30 cellular contexts compared by ENCODE assay signal in genomic region chr6:3011158-3011557, GRCh38.
"Had no signal": no experiment of that assay in that cellular context is flagged by ENCODE, and none has a peak within 500 bp of the region (broad histone marks: within the 10 kb centered on the region; RNA-seq: fewer than 3 reads in every experiment).

No MANE protein-coding gene starts in this region.

- H3K9me3 Mint-ChIP-seq: natural killer cell treated with Interleukin-12 subunit alpha and Interleukin-12 subunit beta and Interleukin-15 and Interleukin-18, amount 100 ng/mL, for 72 hours had no signal

- ATAC-seq: naive thymus-derived CD8-positive, alpha-beta T cell; natural killer cell treated with Interleukin-12 subunit alpha and Interleukin-12 subunit beta and Interleukin-15 and Interleukin-18, amount 100 ng/mL, for 72 hours; psoas muscle; right cardiac atrium; right lobe of liver; stimulated activated effector memory CD8-positive, alpha-beta T cell treated with anti-CD3 and anti-CD28 coated beads, Interleukin-12 subunit alpha, Interleukin-12 subunit beta, amount 100 ng/mL, for 72 hours; stimulated activated naive B cell treated with anti-CD40 and anti-IgM and Interleukin-4, amounts not matched to agents 10 μg/mL and 1 μg/mL and 100 μg/mL, for 72 hours had no signal

- H3K9me3 ChIP-seq: ovary, psoas muscle, right lobe of liver, thyroid gland, vagina had no signal

- H3K4me1 ChIP-seq: parathyroid adenoma, psoas muscle, right lobe of liver, sigmoid colon, stomach, thyroid gland, tibial nerve, upper lobe of left lung, vagina had no signal

- H3K4me3 Mint-ChIP-seq: naive thymus-derived CD8-positive, alpha-beta T cell; natural killer cell treated with Interleukin-12 subunit alpha and Interleukin-12 subunit beta and Interleukin-15 and Interleukin-18, amount 100 ng/mL, for 72 hours; nephron progenitor cell; neural crest cell; stimulated activated effector memory CD8-positive, alpha-beta T cell treated with anti-CD3 and anti-CD28 coated beads, Interleukin-12 subunit alpha, Interleukin-12 subunit beta, amount 100 ng/mL, for 72 hours; stimulated activated naive B cell treated with anti-CD40 and anti-IgM and Interleukin-4, amounts not matched to agents 10 μg/mL and 1 μg/mL and 100 μg/mL, for 72 hours; stimulated activated naive CD8-positive, alpha-beta T cell treated with anti-CD3 and anti-CD28 coated beads, Interleukin-15, Interleukin-2, amounts not matched to agents 100 ng/mL and 50 ng/mL, for 24 hours had no signal

- H3K27me3 ChIP-seq: ovary, right lobe of liver, sigmoid colon, stomach, thyroid gland, tibial nerve, upper lobe of left lung, vagina had no signal

- H3K27ac ChIP-seq: ovary, parathyroid adenoma, psoas muscle, right lobe of liver, sigmoid colon, stomach, thoracic aorta, thyroid gland, tibial nerve, vagina had no signal

- H3K9ac ChIP-seq: parathyroid adenoma had no signal

- H3K27me3 Mint-ChIP-seq: naive thymus-derived CD8-positive, alpha-beta T cell; natural killer cell treated with Interleukin-12 subunit alpha and Interleukin-12 subunit beta and Interleukin-15 and Interleukin-18, amount 100 ng/mL, for 72 hours; progenitor cell of endocrine pancreas; stimulated activated naive B cell treated with anti-CD40 and anti-IgM and Interleukin-4, amounts not matched to agents 10 μg/mL and 1 μg/mL and 100 μg/mL, for 72 hours; stimulated activated naive CD8-positive, alpha-beta T cell treated with anti-CD3 and anti-CD28 coated beads, Interleukin-15, Interleukin-2, amounts not matched to agents 100 ng/mL and 50 ng/mL, for 24 hours had no signal

- H3K79me2 ChIP-seq: parathyroid adenoma had no signal

- H2AFZ ChIP-seq: parathyroid adenoma had no signal

- DNase-seq: naive thymus-derived CD8-positive, alpha-beta T cell; nephron progenitor cell; occipital lobe; ovary; posterior cingulate gyrus; psoas muscle; right cardiac atrium; right lobe of liver; sigmoid colon; small intestine; stimulated activated CD4-positive, alpha-beta T cell treated with anti-CD3 and anti-CD28 coated beads, Interleukin-15, amount 100 ng/mL, for 24 hours; stimulated activated CD4-positive, alpha-beta T cell treated with anti-CD3 and anti-CD28 coated beads, Interleukin-2, amount 100 ng/mL, for 24 hours; stimulated activated CD4-positive, alpha-beta T cell treated with anti-CD3 and anti-CD28 coated beads, Interleukin-2, amount 100 ng/mL, for 48 hours; stimulated activated CD4-positive, alpha-beta T cell treated with anti-CD3 and anti-CD28 coated beads, Interleukin-4, amount 100 ng/mL, for 24 hours; stimulated activated naive B cell treated with anti-CD40 and anti-IgM and Interleukin-4, amounts not matched to agents 10 μg/mL and 1 μg/mL and 100 μg/mL, for 72 hours; stimulated activated naive CD4-positive, alpha-beta T cell treated with Interleukin-2 at 50 U/mL for 16 hours; stomach; thyroid gland; trophoblast cell; upper lobe of left lung had no signal

- H3K27ac Mint-ChIP-seq: naive thymus-derived CD8-positive, alpha-beta T cell; natural killer cell treated with Interleukin-12 subunit alpha and Interleukin-12 subunit beta and Interleukin-15 and Interleukin-18, amount 100 ng/mL, for 72 hours; nephron progenitor cell; progenitor cell of endocrine pancreas; stimulated activated effector memory CD8-positive, alpha-beta T cell treated with anti-CD3 and anti-CD28 coated beads, Interleukin-12 subunit alpha, Interleukin-12 subunit beta, amount 100 ng/mL, for 72 hours; stimulated activated naive B cell treated with anti-CD40 and anti-IgM and Interleukin-4, amounts not matched to agents 10 μg/mL and 1 μg/mL and 100 μg/mL, for 72 hours had no signal

- FAIRE-seq: small intestine, urothelium cell line had no signal

- H3K4me3 ChIP-seq: ovary, psoas muscle, right lobe of liver, sigmoid colon, stomach, thoracic aorta, thyroid gland, tibial nerve, upper lobe of left lung, vagina had no signal

- H3K4me1 Mint-ChIP-seq: stimulated activated naive B cell treated with anti-CD40 and anti-IgM and Interleukin-4, amounts not matched to agents 10 μg/mL and 1 μg/mL and 100 μg/mL, for 72 hours had no signal

- H3K36me3 ChIP-seq: ovary had no signal
